Comparison of ENCODE assay signal across 1 cellular context in the genomic region with DNA sequence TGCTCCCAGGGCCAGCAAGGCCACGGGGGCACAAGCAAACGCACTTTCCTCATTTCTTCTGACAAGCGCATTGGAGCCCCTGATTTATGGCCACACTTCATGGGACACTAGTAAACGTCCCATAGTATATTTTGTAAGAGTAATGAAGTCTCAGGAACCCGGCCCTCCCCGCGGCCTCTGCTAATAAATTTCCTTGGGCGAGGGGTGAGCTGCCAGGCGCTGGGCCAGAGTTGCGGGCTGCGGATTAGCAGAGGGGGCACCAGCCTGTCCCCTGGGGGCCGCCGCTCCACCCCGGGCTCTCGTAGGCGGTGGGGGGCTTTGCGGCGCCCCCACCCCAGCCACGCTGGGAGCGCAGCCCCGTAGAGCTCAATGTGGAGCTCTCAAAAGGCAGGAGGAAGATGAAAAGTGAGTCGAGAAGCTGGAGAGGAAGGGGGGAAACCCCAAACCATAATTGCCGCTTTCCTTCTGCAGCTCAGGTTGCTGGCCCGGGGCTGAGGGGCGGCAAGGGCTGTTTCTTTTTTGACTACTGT.
TF ChIP-seq lines count a peak whose summit lies in the region.

No MANE protein-coding gene starts in this region.

TF ChIP-seq in SK-N-SH, 30 proteins besides CTCF, POLR2A, EP300 and RAD21 (continued from another document):
- TF ChIP-seq, protein P1, sequence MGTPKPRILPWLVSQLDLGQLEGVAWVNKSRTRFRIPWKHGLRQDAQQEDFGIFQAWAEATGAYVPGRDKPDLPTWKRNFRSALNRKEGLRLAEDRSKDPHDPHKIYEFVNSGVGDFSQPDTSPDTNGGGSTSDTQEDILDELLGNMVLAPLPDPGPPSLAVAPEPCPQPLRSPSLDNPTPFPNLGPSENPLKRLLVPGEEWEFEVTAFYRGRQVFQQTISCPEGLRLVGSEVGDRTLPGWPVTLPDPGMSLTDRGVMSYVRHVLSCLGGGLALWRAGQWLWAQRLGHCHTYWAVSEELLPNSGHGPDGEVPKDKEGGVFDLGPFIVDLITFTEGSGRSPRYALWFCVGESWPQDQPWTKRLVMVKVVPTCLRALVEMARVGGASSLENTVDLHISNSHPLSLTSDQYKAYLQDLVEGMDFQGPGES (IDR thresholded peaks at IDR 0.05; ENCODE audit: low read depth, low read length), result no peak
- TF ChIP-seq, protein P2, sequence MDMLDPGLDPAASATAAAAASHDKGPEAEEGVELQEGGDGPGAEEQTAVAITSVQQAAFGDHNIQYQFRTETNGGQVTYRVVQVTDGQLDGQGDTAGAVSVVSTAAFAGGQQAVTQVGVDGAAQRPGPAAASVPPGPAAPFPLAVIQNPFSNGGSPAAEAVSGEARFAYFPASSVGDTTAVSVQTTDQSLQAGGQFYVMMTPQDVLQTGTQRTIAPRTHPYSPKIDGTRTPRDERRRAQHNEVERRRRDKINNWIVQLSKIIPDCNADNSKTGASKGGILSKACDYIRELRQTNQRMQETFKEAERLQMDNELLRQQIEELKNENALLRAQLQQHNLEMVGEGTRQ (IDR thresholded peaks at IDR 0.05; ENCODE audit: borderline replicate concordance, low read depth, low read length), result no peak
- TF ChIP-seq SMC3 (IDR thresholded peaks at IDR 0.05; ENCODE audit: low read depth, low read length), result no peak
- TF ChIP-seq ZBTB33 (IDR thresholded peaks at IDR 0.05; ENCODE audit: borderline replicate concordance, low read depth), result no peak
- no peak for TF ChIP-seq FOXJ3 (CRISPR knock-in tag; IDR thresholded peaks at IDR 0.05)
- no peak for TF ChIP-seq MEF2A (IDR thresholded peaks at IDR 0.05; ENCODE audit: borderline replicate concordance, low read depth)
- TF ChIP-seq RXRA (IDR thresholded peaks at IDR 0.05; ENCODE audit: borderline replicate concordance, low read depth), result no peak
- TF ChIP-seq YY1 (IDR thresholded peaks at IDR 0.05; ENCODE audit: low read depth), result no peak
- TF ChIP-seq NRF1 (IDR thresholded peaks at IDR 0.05; ENCODE audit: low read depth, low read length), result no peak
- TF ChIP-seq RFX5 (IDR thresholded peaks at IDR 0.05; ENCODE audit: low read length), result no peak
